1 cellular context compared by ENCODE assay signal in the genomic region with DNA sequence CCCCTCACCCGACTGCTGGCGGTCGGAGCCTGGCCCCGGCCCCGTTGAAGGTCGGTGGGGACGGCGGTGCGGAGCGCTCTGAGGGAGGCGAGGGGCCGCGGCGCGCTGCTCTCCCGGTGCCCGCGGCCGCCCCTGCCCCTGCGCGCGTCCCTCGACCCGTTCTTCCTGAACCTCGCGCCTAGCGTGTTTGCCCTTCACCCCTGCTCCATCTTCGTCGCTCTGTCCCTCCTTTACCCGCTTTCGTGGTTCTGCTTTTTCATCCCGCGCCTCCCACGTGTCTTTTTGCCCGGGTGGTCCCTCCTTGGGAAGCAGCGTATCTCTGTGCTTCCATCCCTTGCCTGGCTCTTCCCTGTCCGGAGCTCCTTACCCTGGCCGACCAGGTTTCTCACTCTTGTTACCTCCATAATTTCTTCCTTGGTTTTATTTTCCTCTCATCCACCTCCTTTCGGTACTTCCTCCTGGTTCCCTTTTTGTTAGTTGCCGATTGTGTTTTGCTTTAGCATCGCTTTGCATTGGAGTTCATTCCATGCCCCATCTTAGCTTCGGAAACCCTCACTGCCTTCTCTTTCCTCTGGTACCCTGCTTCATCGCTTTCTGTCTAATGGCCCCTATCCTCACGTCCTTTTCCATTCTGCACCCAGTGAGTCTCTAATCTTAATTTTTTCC.
TF ChIP-seq lines count a peak whose summit lies in the region.

No MANE protein-coding gene starts in this region.

TF ChIP-seq in HepG2, 621 proteins besides CTCF, POLR2A, EP300 and RAD21 (continued from another document):
- TF ChIP-seq, protein P1, sequence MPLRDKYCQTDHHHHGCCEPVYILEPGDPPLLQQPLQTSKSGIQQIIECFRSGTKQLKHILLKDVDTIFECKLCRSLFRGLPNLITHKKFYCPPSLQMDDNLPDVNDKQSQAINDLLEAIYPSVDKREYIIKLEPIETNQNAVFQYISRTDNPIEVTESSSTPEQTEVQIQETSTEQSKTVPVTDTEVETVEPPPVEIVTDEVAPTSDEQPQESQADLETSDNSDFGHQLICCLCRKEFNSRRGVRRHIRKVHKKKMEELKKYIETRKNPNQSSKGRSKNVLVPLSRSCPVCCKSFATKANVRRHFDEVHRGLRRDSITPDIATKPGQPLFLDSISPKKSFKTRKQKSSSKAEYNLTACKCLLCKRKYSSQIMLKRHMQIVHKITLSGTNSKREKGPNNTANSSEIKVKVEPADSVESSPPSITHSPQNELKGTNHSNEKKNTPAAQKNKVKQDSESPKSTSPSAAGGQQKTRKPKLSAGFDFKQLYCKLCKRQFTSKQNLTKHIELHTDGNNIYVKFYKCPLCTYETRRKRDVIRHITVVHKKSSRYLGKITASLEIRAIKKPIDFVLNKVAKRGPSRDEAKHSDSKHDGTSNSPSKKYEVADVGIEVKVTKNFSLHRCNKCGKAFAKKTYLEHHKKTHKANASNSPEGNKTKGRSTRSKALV (CRISPR knock-in tag; IDR thresholded peaks at IDR 0.05): peak; percentile 70; the same call in 1 of the 2 replicates
- TF ChIP-seq KDM5A (IDR thresholded peaks at IDR 0.05; ENCODE audit: borderline replicate concordance, low read length): peak; percentile 16; the same call in 1 of the 2 replicates
- TF ChIP-seq, protein P2, sequence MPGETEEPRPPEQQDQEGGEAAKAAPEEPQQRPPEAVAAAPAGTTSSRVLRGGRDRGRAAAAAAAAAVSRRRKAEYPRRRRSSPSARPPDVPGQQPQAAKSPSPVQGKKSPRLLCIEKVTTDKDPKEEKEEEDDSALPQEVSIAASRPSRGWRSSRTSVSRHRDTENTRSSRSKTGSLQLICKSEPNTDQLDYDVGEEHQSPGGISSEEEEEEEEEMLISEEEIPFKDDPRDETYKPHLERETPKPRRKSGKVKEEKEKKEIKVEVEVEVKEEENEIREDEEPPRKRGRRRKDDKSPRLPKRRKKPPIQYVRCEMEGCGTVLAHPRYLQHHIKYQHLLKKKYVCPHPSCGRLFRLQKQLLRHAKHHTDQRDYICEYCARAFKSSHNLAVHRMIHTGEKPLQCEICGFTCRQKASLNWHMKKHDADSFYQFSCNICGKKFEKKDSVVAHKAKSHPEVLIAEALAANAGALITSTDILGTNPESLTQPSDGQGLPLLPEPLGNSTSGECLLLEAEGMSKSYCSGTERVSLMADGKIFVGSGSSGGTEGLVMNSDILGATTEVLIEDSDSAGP (CRISPR knock-in tag; IDR thresholded peaks at IDR 0.05; ENCODE audit: borderline replicate concordance): 0 out of 2 replicates have a peak, but pooled peaks have one; percentile 13
- no peak for TF ChIP-seq IRX3 (CRISPR knock-in tag; IDR thresholded peaks at IDR 0.05; ENCODE audit: borderline replicate concordance, low read depth)
- TF ChIP-seq, protein P3, sequence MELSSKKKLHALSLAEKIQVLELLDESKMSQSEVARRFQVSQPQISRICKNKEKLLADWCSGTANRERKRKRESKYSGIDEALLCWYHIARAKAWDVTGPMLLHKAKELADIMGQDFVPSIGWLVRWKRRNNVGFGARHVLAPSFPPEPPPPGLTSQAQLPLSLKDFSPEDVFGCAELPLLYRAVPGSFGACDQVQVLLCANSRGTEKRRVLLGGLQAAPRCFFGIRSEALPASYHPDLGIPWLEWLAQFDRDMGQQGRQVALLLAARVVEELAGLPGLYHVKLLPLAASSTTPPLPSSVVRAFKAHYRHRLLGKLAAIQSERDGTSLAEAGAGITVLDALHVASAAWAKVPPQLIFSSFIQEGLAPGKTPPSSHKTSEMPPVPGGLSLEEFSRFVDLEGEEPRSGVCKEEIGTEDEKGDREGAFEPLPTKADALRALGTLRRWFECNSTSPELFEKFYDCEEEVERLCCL (CRISPR knock-in tag; IDR thresholded peaks at IDR 0.05; ENCODE audit: borderline replicate concordance): no peak
- peak; percentile 69 for TF ChIP-seq ZSCAN25 (CRISPR knock-in tag; IDR thresholded peaks at IDR 0.05)
